1 cellular context compared by ENCODE assay signal in genomic region chrX:72271091-72271490, GRCh38.
TF ChIP-seq lines count a peak whose summit lies in the region.

No MANE protein-coding gene starts in this region.

TF ChIP-seq in SK-N-SH treated with all-trans-retinoic acid at 6 μM for 48 hours, 23 proteins besides CTCF, POLR2A, EP300 and RAD21:
- TF ChIP-seq CREB5 (CRISPR knock-in tag; IDR thresholded peaks at IDR 0.05; ENCODE audit: low read depth) (no peak), ZNF565 (CRISPR knock-in tag; conservative IDR thresholded peaks at IDR 0.05; ENCODE audit: low read depth) (no peak), GLIS3 (CRISPR knock-in tag; IDR thresholded peaks at IDR 0.05) (no peak), SNAI2 (CRISPR knock-in tag; IDR thresholded peaks at IDR 0.05) (no peak), BACH2 (CRISPR knock-in tag; IDR thresholded peaks at IDR 0.05; ENCODE audit: borderline replicate concordance) (no peak), PPARA (CRISPR knock-in tag; IDR thresholded peaks at IDR 0.05; ENCODE audit: borderline replicate concordance) (no peak), TSHZ2 (CRISPR knock-in tag; IDR thresholded peaks at IDR 0.05) (no peak), ZNF70 (CRISPR knock-in tag; IDR thresholded peaks at IDR 0.05) (no peak), POU6F1 (CRISPR knock-in tag; IDR thresholded peaks at IDR 0.05; ENCODE audit: borderline replicate concordance, low read depth) (no peak), RARB (CRISPR knock-in tag; IDR thresholded peaks at IDR 0.05) (no peak), ESRRG (CRISPR knock-in tag; IDR thresholded peaks at IDR 0.05) (no peak), ZFP3 (CRISPR knock-in tag; IDR thresholded peaks at IDR 0.05) (no peak), CSDC2 (CRISPR knock-in tag; IDR thresholded peaks at IDR 0.05) (no peak), ARNTL (CRISPR knock-in tag; IDR thresholded peaks at IDR 0.05; ENCODE audit: borderline replicate concordance, low read depth) (no peak)
